ENCODE assay signal across 17 cellular contexts in the genomic region with DNA sequence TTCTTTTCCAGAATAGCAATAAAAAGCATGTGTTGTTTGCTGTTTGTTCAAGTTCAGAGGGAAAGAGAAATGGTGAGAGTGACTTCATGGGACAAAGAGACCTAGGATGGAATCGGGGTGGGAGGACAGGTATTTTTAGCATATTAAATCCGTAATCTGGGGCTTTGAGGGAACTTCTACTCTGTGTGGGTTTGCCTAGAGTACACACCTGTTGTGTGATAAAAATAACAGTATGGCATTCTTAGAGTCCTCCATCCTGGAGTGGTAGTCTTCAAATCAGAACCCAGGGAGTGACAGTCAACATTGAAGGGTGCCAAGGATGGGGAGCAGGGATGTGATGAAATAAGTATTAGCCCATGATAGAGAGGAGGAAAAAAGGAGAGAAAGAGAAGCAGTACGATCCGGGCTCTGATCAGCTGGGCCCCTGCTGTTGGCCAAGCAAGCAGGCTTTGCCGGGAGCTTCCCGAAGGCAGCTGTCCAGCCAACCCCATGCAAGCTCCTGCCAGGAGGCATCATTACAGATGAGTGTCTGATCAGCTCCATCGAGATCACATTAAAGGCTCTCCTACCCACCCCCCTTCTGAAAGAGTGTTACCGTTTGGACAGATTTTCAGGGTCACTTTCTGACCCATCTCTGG.
DNase-seq lines count a peak whose midpoint lies in the region; ATAC-seq and TF ChIP-seq lines count a peak whose summit lies in the region.
"Had no signal": no experiment of that assay in that cellular context is flagged by ENCODE, and none has a peak within 500 bp of the region (broad histone marks: within the 10 kb centered on the region; RNA-seq: fewer than 3 reads in every experiment).

No MANE protein-coding gene starts in this region.

- no peaks in the 10 kb centered on the region for H3K79me2 ChIP-seq in GM23248 (ENCODE audit: insufficient read depth)

- H3K4me1 Mint-ChIP-seq in brain = peaks cover 62% of the 10 kb centered on the region

- H3K9ac ChIP-seq in GM23248 = no peak overlapping the region

- no peak for TF ChIP-seq CTCF in brain (conservative IDR thresholded peaks at IDR 0.05)

- H3K4me3 ChIP-seq in GM23248 = no peak overlapping the region
- H3K4me3 ChIP-seq: HAP-1 had no signal

- no peak for DNase-seq in Right ventricle myocardium superior
- no peak for DNase-seq in Right ventricle myocardium inferior (ENCODE audit: missing footprints)
- DNase-seq in GM23248 = peak; percentile 30
- no peak for DNase-seq in sciatic nerve (ENCODE audit: low spot score)
- DNase-seq in NCI-H1930 (lab: John Stamatoyannopoulos, UW) = no peak
- DNase-seq in ecto neural progenitor cell (ENCODE audit: low spot score) = no peak
- DNase-seq: DND-41, Kasumi-1, NCI-H187, NCI-H226, NCI-H524, SW 1271 had no signal

- peaks cover 5% of the 10 kb centered on the region for H3K36me3 Mint-ChIP-seq in brain

- H3K27ac Mint-ChIP-seq in brain = peak overlapping the region in 4 of 5 experiments; percentile 21 to 85 (median 42)

- no peaks in the 10 kb centered on the region for H3K36me3 ChIP-seq in GM23248 (ENCODE audit: low read depth)
- H3K36me3 ChIP-seq: HAP-1 had no signal

- no peak overlapping the region for H3K27ac ChIP-seq in GM23248
- H3K27ac ChIP-seq: C4-2B had no signal

- H3K4me2 ChIP-seq in GM23248 (ENCODE audit: unreplicated experiment) = no peak overlapping the region

- H3K9me3 ChIP-seq in GM23248 (ENCODE audit: low read depth) = no peaks in the 10 kb centered on the region
- H3K9me3 ChIP-seq: HAP-1 had no signal

- peak overlapping the region in 2 of 5 experiments; percentile 17 to 36 for H3K4me3 Mint-ChIP-seq in brain

- 4 to 5% methylated on average over 8 of the region's 8 CpGs for WGBS in GM23248 (ENCODE audit: low coverage in 1 of 2, low lambda C conversion rate in 2 of 2, missing lambda C conversion rate in 2 of 2), 2 experiments

- no peaks in the 10 kb centered on the region for H4K20me1 ChIP-seq in GM23248 (ENCODE audit: insufficient read depth)

- ATAC-seq in Right ventricle myocardium superior (ENCODE audit: poor library complexity) = peak; percentile 47
- ATAC-seq in Right ventricle myocardium inferior = no peak
- peak; percentile 66 for ATAC-seq in sciatic nerve
- no peak for ATAC-seq in HG03108 (IDR thresholded peaks at IDR 0.05; ENCODE audit: unreplicated experiment)
- ATAC-seq: Panc1 had no signal

- no peaks in the 10 kb centered on the region for H3F3A ChIP-seq in GM23248 (ENCODE audit: insufficient read depth)

- H3K9me3 Mint-ChIP-seq in brain = peaks cover 4 to 10% (median 9%) of the 10 kb centered on the region in 5 experiments

- H3K27me3 Mint-ChIP-seq in brain = peaks cover 6% of the 10 kb centered on the region

- no peaks in the 10 kb centered on the region for H3K9me2 ChIP-seq in GM23248 (ENCODE audit: insufficient read depth)

- in situ Hi-C loops in GM23248 (cut with MboI) = no loop called here

- intact Hi-C loops in Right ventricle myocardium superior (cut with DNase I) (no loop called here), Right ventricle myocardium inferior (cut with DNase I) (loop anchor here (5.0 kb wide), 1 partner anchor 88 kb away; no protein-coding TSS in a partner anchor), sciatic nerve (cut with DNase I) (no loop called here)

- no peaks in the 10 kb centered on the region for H3K4me1 ChIP-seq in GM23248 (ENCODE audit: insufficient read depth)
- H3K4me1 ChIP-seq: HAP-1 had no signal

- no peak overlapping the region for H2AFZ ChIP-seq in GM23248

- peaks cover 44% of the 10 kb centered on the region for H3K27me3 ChIP-seq in GM23248 (replicated peaks; ENCODE audit: insufficient read depth)

Comparison
In these comparisons a context has a peak if more than half of its experiments do, and no peak if none do; other contexts are left out.
1. ATAC-seq: peak in Right ventricle myocardium superior (single experiment) and sciatic nerve (single experiment); none in Right ventricle myocardium inferior (single experiment) and HG03108 (single experiment).